Comparison of ENCODE assay signal across 1 cellular context in the genomic region with DNA sequence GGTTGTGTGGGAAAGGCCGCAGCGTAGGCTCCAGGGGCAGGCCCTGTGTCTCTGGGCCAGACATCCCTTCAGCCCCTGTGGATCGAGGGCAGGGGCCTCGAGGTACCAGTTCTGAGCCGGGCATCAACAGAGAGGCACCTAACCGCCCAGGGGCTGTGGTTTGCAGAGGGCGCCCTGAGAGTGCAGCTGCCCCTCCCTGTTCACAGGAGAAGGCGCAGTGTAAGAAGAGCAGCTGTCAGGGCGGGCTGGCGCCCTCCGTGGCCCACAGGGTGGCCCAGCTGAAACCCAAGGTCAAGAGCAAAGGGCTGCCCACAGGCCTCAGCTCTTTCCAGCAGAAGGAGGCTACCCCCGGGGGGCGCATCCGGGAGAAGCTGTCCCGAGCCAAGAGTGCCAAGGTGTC.
TF ChIP-seq lines count a peak whose summit lies in the region.

No MANE protein-coding gene starts in this region.

TF ChIP-seq in IMR-90, 13 proteins besides CTCF, POLR2A, EP300 and RAD21:
- TF ChIP-seq CHD1 (IDR thresholded peaks at IDR 0.05; ENCODE audit: low read depth, low read length): no peak
- no peak for TF ChIP-seq BHLHE40 (IDR thresholded peaks at IDR 0.05; ENCODE audit: low read depth, low read length)
- no peak for TF ChIP-seq NFE2L2 (IDR thresholded peaks at IDR 0.05; ENCODE audit: low read depth, low read length)
- TF ChIP-seq CEBPB (IDR thresholded peaks at IDR 0.05; ENCODE audit: low read depth, low read length): no peak
- TF ChIP-seq RCOR1 (IDR thresholded peaks at IDR 0.05; ENCODE audit: insufficient replicate concordance, low read length): no peak
- no peak for TF ChIP-seq FOS (IDR thresholded peaks at IDR 0.05; ENCODE audit: low read depth, low read length)
- TF ChIP-seq MXI1 (IDR thresholded peaks at IDR 0.05; ENCODE audit: borderline replicate concordance, low read depth, low read length): no peak
- TF ChIP-seq MAZ (IDR thresholded peaks at IDR 0.05; ENCODE audit: borderline replicate concordance, low read depth, low read length): no peak
- TF ChIP-seq MAFK (IDR thresholded peaks at IDR 0.05; ENCODE audit: low read depth, low read length): no peak
- TF ChIP-seq, protein P1, sequence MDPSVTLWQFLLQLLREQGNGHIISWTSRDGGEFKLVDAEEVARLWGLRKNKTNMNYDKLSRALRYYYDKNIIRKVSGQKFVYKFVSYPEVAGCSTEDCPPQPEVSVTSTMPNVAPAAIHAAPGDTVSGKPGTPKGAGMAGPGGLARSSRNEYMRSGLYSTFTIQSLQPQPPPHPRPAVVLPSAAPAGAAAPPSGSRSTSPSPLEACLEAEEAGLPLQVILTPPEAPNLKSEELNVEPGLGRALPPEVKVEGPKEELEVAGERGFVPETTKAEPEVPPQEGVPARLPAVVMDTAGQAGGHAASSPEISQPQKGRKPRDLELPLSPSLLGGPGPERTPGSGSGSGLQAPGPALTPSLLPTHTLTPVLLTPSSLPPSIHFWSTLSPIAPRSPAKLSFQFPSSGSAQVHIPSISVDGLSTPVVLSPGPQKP (IDR thresholded peaks at IDR 0.05; ENCODE audit: borderline replicate concordance, low read depth, low read length): no peak
- TF ChIP-seq SMC3 (IDR thresholded peaks at IDR 0.05; ENCODE audit: low read depth, low read length): no peak
- TF ChIP-seq, protein P2, sequence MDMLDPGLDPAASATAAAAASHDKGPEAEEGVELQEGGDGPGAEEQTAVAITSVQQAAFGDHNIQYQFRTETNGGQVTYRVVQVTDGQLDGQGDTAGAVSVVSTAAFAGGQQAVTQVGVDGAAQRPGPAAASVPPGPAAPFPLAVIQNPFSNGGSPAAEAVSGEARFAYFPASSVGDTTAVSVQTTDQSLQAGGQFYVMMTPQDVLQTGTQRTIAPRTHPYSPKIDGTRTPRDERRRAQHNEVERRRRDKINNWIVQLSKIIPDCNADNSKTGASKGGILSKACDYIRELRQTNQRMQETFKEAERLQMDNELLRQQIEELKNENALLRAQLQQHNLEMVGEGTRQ (IDR thresholded peaks at IDR 0.05; ENCODE audit: low read depth, low read length): no peak
- no peak for TF ChIP-seq RFX5 (IDR thresholded peaks at IDR 0.05; ENCODE audit: low read depth, low read length)
TF ChIP-seq in IMR-90: peak in this region for 0.
